1 cellular context compared by ENCODE assay signal in the genomic region with DNA sequence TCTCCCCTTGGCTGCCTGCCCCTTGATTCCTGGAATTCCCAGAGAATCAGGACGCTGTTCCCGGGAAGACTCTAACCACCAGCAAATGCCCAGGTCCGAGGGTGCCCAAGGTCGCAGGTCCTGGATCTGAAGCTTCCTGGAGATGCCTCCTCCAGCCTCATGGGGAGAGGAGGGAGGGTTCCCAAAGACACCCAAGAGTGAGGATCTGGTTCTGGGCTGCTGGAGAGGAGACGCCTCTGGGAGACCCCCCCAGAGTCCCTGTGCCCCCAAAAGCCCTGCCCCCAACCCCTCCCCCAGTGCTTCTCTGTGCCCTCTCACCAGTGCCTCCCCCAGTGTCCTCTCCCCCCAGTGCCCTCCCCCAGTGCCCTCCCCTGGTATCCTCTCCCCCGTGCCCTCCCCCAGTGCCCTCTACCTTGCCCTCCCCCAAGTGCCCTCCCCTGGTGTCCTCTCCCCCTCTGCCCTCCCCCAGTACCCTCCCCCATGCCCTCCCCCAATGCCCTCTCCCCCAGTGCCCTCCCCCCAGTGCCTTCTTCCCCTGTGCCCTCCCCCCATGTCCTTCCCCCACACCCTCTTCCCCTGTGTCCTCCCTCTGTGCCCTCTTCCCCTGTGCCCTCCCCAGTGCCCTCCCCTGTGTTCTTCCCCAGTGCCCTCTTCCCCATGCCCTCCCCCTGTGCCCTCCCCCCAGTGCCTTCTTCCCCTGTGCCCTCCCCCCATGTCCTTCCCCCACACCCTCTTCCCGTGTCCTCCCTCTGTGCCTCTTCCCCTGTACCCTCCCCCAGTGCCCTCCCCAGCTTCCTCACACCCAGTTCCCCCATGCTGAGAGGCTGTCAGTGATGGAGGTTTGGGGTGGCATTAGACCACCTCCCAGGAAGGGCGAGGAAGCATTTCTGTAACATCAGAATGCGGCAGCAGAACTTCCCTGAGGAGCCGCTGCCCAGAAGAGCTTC.
TF ChIP-seq lines count a peak whose summit lies in the region.

No MANE protein-coding gene starts in this region.

TF ChIP-seq in GM23338, 12 proteins besides CTCF, POLR2A, EP300 and RAD21:
- no peak for TF ChIP-seq STAT1 (IDR thresholded peaks at IDR 0.05; ENCODE audit: unreplicated experiment)
- TF ChIP-seq EZH2 (IDR thresholded peaks at IDR 0.05; ENCODE audit: low read depth, unreplicated experiment): no peak
- TF ChIP-seq NANOG (IDR thresholded peaks at IDR 0.05; ENCODE audit: borderline replicate concordance): no peak
- no peak for TF ChIP-seq JUNB (IDR thresholded peaks at IDR 0.05; ENCODE audit: unreplicated experiment)
- TF ChIP-seq ZNF331 (CRISPR knock-in tag; IDR thresholded peaks at IDR 0.05; ENCODE audit: low read depth): no peak
- TF ChIP-seq, protein P1, sequence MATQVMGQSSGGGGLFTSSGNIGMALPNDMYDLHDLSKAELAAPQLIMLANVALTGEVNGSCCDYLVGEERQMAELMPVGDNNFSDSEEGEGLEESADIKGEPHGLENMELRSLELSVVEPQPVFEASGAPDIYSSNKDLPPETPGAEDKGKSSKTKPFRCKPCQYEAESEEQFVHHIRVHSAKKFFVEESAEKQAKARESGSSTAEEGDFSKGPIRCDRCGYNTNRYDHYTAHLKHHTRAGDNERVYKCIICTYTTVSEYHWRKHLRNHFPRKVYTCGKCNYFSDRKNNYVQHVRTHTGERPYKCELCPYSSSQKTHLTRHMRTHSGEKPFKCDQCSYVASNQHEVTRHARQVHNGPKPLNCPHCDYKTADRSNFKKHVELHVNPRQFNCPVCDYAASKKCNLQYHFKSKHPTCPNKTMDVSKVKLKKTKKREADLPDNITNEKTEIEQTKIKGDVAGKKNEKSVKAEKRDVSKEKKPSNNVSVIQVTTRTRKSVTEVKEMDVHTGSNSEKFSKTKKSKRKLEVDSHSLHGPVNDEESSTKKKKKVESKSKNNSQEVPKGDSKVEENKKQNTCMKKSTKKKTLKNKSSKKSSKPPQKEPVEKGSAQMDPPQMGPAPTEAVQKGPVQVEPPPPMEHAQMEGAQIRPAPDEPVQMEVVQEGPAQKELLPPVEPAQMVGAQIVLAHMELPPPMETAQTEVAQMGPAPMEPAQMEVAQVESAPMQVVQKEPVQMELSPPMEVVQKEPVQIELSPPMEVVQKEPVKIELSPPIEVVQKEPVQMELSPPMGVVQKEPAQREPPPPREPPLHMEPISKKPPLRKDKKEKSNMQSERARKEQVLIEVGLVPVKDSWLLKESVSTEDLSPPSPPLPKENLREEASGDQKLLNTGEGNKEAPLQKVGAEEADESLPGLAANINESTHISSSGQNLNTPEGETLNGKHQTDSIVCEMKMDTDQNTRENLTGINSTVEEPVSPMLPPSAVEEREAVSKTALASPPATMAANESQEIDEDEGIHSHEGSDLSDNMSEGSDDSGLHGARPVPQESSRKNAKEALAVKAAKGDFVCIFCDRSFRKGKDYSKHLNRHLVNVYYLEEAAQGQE (IDR thresholded peaks at IDR 0.05; ENCODE audit: unreplicated experiment): no peak
- TF ChIP-seq, protein P2, sequence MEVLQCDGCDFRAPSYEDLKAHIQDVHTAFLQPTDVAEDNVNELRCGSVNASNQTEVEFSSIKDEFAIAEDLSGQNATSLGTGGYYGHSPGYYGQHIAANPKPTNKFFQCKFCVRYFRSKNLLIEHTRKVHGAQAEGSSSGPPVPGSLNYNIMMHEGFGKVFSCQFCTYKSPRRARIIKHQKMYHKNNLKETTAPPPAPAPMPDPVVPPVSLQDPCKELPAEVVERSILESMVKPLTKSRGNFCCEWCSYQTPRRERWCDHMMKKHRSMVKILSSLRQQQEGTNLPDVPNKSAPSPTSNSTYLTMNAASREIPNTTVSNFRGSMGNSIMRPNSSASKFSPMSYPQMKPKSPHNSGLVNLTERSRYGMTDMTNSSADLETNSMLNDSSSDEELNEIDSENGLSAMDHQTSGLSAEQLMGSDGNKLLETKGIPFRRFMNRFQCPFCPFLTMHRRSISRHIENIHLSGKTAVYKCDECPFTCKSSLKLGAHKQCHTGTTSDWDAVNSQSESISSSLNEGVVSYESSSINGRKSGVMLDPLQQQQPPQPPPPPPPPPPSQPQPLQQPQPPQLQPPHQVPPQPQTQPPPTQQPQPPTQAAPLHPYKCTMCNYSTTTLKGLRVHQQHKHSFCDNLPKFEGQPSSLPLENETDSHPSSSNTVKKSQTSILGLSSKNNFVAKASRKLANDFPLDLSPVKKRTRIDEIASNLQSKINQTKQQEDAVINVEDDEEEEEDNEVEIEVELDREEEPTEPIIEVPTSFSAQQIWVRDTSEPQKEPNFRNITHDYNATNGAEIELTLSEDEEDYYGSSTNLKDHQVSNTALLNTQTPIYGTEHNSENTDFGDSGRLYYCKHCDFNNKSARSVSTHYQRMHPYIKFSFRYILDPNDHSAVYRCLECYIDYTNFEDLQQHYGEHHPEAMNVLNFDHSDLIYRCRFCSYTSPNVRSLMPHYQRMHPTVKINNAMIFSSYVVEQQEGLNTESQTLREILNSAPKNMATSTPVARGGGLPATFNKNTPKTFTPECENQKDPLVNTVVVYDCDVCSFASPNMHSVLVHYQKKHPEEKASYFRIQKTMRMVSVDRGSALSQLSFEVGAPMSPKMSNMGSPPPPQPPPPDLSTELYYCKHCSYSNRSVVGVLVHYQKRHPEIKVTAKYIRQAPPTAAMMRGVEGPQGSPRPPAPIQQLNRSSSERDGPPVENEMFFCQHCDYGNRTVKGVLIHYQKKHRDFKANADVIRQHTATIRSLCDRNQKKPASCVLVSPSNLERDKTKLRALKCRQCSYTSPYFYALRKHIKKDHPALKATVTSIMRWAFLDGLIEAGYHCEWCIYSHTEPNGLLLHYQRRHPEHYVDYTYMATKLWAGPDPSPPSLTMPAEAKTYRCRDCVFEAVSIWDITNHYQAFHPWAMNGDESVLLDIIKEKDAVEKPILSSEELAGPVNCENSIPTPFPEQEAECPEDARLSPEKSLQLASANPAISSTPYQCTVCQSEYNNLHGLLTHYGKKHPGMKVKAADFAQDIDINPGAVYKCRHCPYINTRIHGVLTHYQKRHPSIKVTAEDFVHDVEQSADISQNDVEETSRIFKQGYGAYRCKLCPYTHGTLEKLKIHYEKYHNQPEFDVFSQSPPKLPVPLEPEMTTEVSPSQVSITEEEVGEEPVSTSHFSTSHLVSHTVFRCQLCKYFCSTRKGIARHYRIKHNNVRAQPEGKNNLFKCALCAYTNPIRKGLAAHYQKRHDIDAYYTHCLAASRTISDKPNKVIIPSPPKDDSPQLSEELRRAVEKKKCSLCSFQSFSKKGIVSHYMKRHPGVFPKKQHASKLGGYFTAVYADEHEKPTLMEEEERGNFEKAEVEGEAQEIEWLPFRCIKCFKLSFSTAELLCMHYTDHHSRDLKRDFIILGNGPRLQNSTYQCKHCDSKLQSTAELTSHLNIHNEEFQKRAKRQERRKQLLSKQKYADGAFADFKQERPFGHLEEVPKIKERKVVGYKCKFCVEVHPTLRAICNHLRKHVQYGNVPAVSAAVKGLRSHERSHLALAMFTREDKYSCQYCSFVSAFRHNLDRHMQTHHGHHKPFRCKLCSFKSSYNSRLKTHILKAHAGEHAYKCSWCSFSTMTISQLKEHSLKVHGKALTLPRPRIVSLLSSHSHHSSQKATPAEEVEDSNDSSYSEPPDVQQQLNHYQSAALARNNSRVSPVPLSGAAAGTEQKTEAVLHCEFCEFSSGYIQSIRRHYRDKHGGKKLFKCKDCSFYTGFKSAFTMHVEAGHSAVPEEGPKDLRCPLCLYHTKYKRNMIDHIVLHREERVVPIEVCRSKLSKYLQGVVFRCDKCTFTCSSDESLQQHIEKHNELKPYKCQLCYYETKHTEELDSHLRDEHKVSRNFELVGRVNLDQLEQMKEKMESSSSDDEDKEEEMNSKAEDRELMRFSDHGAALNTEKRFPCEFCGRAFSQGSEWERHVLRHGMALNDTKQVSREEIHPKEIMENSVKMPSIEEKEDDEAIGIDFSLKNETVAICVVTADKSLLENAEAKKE (CRISPR knock-in tag; IDR thresholded peaks at IDR 0.05): no peak
- TF ChIP-seq, protein P3, sequence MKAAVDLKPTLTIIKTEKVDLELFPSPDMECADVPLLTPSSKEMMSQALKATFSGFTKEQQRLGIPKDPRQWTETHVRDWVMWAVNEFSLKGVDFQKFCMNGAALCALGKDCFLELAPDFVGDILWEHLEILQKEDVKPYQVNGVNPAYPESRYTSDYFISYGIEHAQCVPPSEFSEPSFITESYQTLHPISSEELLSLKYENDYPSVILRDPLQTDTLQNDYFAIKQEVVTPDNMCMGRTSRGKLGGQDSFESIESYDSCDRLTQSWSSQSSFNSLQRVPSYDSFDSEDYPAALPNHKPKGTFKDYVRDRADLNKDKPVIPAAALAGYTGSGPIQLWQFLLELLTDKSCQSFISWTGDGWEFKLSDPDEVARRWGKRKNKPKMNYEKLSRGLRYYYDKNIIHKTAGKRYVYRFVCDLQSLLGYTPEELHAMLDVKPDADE (IDR thresholded peaks at IDR 0.05): no peak
- no peak for TF ChIP-seq EZH2phosphoT487 (IDR thresholded peaks at IDR 0.05; ENCODE audit: unreplicated experiment)
- TF ChIP-seq ZNF114 (CRISPR knock-in tag; IDR thresholded peaks at IDR 0.05): no peak
- no peak for TF ChIP-seq CREB1 (CRISPR knock-in tag; IDR thresholded peaks at IDR 0.05; ENCODE audit: low read depth)
- TF ChIP-seq POLR2AphosphoS5 (IDR thresholded peaks at IDR 0.05; ENCODE audit: low read depth): no peak
